2 cellular contexts compared by ENCODE assay signal in the genomic region with DNA sequence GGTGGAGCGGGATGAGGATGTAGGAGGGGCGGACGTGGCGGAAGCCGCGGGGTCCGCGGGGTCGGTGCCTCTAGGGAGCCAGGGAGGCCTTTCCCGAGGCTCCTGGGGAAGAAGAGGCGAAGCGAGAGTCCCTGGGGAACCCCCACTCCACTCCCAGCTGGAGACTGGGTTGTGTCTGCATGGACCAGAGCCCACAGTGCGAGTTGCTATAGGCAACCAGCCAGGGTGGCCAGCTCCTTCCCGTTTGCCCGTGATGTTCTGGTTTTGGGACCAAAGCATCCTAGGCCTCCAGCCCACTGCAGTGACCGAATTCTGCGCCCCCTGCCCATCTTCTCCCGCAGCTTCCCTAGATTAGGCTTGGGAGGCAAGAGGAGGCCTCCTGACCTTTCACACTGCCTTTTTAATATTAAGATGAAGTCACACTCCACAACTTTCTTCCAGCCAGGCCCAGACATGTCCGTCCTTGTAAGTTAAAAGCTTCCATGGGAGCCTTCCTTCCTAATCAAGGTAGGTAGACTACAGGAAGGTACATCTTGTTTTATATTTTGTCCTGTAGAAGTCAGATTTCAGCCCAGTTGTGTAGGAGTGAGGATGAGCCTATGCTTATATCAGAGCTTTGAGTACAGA.
TF ChIP-seq lines count a peak whose summit lies in the region.

No MANE protein-coding gene starts in this region.

TF ChIP-seq in SK-N-SH, 30 proteins besides CTCF, POLR2A, EP300 and RAD21:
- TF ChIP-seq GABPA (IDR thresholded peaks at IDR 0.05; ENCODE audit: low read depth) (no peak), TEAD4 (IDR thresholded peaks at IDR 0.05; ENCODE audit: borderline replicate concordance, insufficient read depth) (no peak), FOSL2 (IDR thresholded peaks at IDR 0.05; ENCODE audit: borderline replicate concordance, low read depth) (no peak), ELF1 (IDR thresholded peaks at IDR 0.05) (no peak), FOXM1 (IDR thresholded peaks at IDR 0.05; ENCODE audit: low read depth) (no peak), NFIC (IDR thresholded peaks at IDR 0.05; ENCODE audit: borderline replicate concordance) (no peak; the same call in 1 of the 2 replicates), YY1 (IDR thresholded peaks at IDR 0.05; ENCODE audit: low read depth) (no peak), RXRA (IDR thresholded peaks at IDR 0.05; ENCODE audit: borderline replicate concordance, low read depth) (no peak), FOXJ3 (CRISPR knock-in tag; IDR thresholded peaks at IDR 0.05) (no peak), POLR2AphosphoS5 (IDR thresholded peaks at IDR 0.05; ENCODE audit: low read depth, low read length) (no peak), GATA2 (CRISPR knock-in tag; IDR thresholded peaks at IDR 0.05) (no peak), SIN3A (IDR thresholded peaks at IDR 0.05; ENCODE audit: borderline replicate concordance, low read depth, low read length) (no peak), NRF1 (IDR thresholded peaks at IDR 0.05; ENCODE audit: low read depth, low read length) (no peak), TAF1 (IDR thresholded peaks at IDR 0.05; ENCODE audit: borderline replicate concordance, low read depth, low read length) (no peak), EZH2phosphoT487 (IDR thresholded peaks at IDR 0.05; ENCODE audit: borderline replicate concordance, low read depth) (no peak), RFX5 (IDR thresholded peaks at IDR 0.05; ENCODE audit: low read length) (no peak)
- TF ChIP-seq, protein P1, sequence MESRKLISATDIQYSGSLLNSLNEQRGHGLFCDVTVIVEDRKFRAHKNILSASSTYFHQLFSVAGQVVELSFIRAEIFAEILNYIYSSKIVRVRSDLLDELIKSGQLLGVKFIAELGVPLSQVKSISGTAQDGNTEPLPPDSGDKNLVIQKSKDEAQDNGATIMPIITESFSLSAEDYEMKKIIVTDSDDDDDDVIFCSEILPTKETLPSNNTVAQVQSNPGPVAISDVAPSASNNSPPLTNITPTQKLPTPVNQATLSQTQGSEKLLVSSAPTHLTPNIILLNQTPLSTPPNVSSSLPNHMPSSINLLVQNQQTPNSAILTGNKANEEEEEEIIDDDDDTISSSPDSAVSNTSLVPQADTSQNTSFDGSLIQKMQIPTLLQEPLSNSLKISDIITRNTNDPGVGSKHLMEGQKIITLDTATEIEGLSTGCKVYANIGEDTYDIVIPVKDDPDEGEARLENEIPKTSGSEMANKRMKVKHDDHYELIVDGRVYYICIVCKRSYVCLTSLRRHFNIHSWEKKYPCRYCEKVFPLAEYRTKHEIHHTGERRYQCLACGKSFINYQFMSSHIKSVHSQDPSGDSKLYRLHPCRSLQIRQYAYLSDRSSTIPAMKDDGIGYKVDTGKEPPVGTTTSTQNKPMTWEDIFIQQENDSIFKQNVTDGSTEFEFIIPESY (IDR thresholded peaks at IDR 0.05; ENCODE audit: borderline replicate concordance, low read depth): no peak
- TF ChIP-seq, protein P2, sequence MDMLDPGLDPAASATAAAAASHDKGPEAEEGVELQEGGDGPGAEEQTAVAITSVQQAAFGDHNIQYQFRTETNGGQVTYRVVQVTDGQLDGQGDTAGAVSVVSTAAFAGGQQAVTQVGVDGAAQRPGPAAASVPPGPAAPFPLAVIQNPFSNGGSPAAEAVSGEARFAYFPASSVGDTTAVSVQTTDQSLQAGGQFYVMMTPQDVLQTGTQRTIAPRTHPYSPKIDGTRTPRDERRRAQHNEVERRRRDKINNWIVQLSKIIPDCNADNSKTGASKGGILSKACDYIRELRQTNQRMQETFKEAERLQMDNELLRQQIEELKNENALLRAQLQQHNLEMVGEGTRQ (IDR thresholded peaks at IDR 0.05; ENCODE audit: borderline replicate concordance, low read depth, low read length): no peak
- TF ChIP-seq, protein P3, sequence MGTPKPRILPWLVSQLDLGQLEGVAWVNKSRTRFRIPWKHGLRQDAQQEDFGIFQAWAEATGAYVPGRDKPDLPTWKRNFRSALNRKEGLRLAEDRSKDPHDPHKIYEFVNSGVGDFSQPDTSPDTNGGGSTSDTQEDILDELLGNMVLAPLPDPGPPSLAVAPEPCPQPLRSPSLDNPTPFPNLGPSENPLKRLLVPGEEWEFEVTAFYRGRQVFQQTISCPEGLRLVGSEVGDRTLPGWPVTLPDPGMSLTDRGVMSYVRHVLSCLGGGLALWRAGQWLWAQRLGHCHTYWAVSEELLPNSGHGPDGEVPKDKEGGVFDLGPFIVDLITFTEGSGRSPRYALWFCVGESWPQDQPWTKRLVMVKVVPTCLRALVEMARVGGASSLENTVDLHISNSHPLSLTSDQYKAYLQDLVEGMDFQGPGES (IDR thresholded peaks at IDR 0.05; ENCODE audit: low read depth, low read length): no peak
- TF ChIP-seq, protein P4, sequence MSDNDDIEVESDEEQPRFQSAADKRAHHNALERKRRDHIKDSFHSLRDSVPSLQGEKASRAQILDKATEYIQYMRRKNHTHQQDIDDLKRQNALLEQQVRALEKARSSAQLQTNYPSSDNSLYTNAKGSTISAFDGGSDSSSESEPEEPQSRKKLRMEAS (IDR thresholded peaks at IDR 0.05; ENCODE audit: low read depth): no peak; the same call in 1 of the 2 replicates
TF ChIP-seq in SK-N-SH: peak in this region for 0.

TF ChIP-seq in endothelial cell of umbilical vein, 7 proteins besides CTCF, POLR2A, EP300 and RAD21:
- TF ChIP-seq GATA2 (IDR thresholded peaks at IDR 0.05; ENCODE audit: insufficient read depth, insufficient read length, low read depth, low read length) (no peak), POLR2AphosphoS5 (IDR thresholded peaks at IDR 0.05; ENCODE audit: insufficient read depth, low read depth, low read length) (no peak)
- TF ChIP-seq, protein P4 (IDR thresholded peaks at IDR 0.05; ENCODE audit: insufficient read depth, insufficient read length): no peak
TF ChIP-seq in endothelial cell of umbilical vein: peak in this region for 0.
